Comparison of ENCODE assay signal across 9 cellular contexts in the genomic region with DNA sequence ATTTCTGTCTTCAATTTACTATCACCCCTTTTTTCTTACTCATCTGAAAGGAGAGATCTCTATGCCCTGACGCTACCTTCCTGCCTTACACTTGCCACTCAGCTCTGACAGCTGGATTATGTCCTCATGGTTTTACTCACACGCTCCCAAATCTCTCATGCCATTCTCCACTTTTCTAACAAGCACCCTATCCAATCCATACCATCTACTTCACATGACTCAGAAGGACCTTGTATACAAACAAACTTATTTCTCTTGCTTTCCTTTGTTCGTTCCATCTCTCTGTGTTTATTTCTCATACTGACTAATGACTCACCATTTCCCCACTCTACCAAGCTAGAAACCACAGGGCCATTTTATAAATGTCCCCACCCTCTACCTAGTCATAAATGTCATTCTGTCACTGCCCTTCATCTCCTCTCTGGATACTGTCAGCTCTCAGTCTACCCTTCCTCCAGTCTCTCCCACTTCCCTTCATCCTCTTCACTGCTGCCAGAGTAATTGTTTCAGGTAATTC.
DNase-seq lines count a peak whose midpoint lies in the region; ATAC-seq and TF ChIP-seq lines count a peak whose summit lies in the region.
"Had no signal": no experiment of that assay in that cellular context is flagged by ENCODE, and none has a peak within 500 bp of the region (broad histone marks: within the 10 kb centered on the region; RNA-seq: fewer than 3 reads in every experiment).

No MANE protein-coding gene starts in this region.

- no peaks in the 10 kb centered on the region for H3K27me3 Mint-ChIP-seq in T-helper 2 cell treated with Interferon-gamma antibody and Interleukin-4, amounts not matched to agents 5 μg/mL and 100 μg/mL, for 36 hours (ENCODE audit: low read depth)
- no peaks in the 10 kb centered on the region for H3K27me3 Mint-ChIP-seq in natural killer cell (ENCODE audit: low read depth in 2 of 2)

- peak; percentile 23 for DNase-seq in NOMO-1 treated with DMSO at 0.1 percent for 48 hours (lab: John Stamatoyannopoulos, UW; ENCODE audit: unreplicated experiment)
- no peak for DNase-seq in NOMO-1 treated with dmso at 0.1 percent for 144 hours (lab: John Stamatoyannopoulos, UW; ENCODE audit: unreplicated experiment)
- DNase-seq in T-helper 2 cell treated with Interferon-gamma antibody and Interleukin-4, amounts not matched to agents 5 μg/mL and 100 μg/mL, for 36 hours (ENCODE audit: low spot score), result peak; percentile 48
- DNase-seq in natural killer cell, result no peak
- DNase-seq in activated effector memory CD4-positive, alpha-beta T cell treated with anti-CD3 and anti-CD28 coated beads, Interleukin-2, amount 50 U/mL, for 16 hours, result no peak
- DNase-seq in NCI-H2029 (lab: John Stamatoyannopoulos, UW), result no peak
- DNase-seq in HuH-7 (ENCODE audit: low spot score), result no peak
- DNase-seq: left lung had no signal

- peak; percentile 79 for ATAC-seq in HG02759 (IDR thresholded peaks at IDR 0.05; ENCODE audit: unreplicated experiment)
- ATAC-seq in natural killer cell, result peak; percentile 82 to 88 (median 84)
- ATAC-seq: left lung had no signal

- H3K4me1 Mint-ChIP-seq in T-helper 2 cell treated with Interferon-gamma antibody and Interleukin-4, amounts not matched to agents 5 μg/mL and 100 μg/mL, for 36 hours (ENCODE audit: low read depth), result peaks cover 23% of the 10 kb centered on the region
- H3K4me1 Mint-ChIP-seq in natural killer cell, result peaks cover 44 to 49% of the 10 kb centered on the region in 2 donors

- H3K4me3 Mint-ChIP-seq in T-helper 2 cell treated with Interferon-gamma antibody and Interleukin-4, amounts not matched to agents 5 μg/mL and 100 μg/mL, for 36 hours, result peak overlapping the region; percentile 12
- H3K4me3 Mint-ChIP-seq in natural killer cell, result peak overlapping the region; percentile 54

- intact Hi-C loops in natural killer cell (cut with micrococcal nuclease), result loop anchor here (1.0 to 5.0 kb wide), 2 partner anchors 11 to 59 kb away; no protein-coding TSS in a partner anchor

- peaks cover 10% of the 10 kb centered on the region for H3K9me3 Mint-ChIP-seq in T-helper 2 cell treated with Interferon-gamma antibody and Interleukin-4, amounts not matched to agents 5 μg/mL and 100 μg/mL, for 36 hours
- peaks cover 3% of the 10 kb centered on the region in 2 donors for H3K9me3 Mint-ChIP-seq in natural killer cell

- TF ChIP-seq CTCF in natural killer cell (IDR thresholded peaks at IDR 0.05), result no peak

- H3K36me3 Mint-ChIP-seq in T-helper 2 cell treated with Interferon-gamma antibody and Interleukin-4, amounts not matched to agents 5 μg/mL and 100 μg/mL, for 36 hours (ENCODE audit: low read depth), result peaks cover 70% of the 10 kb centered on the region
- peaks cover 21% of the 10 kb centered on the region for H3K36me3 Mint-ChIP-seq in natural killer cell

- H3K27ac Mint-ChIP-seq in T-helper 2 cell treated with Interferon-gamma antibody and Interleukin-4, amounts not matched to agents 5 μg/mL and 100 μg/mL, for 36 hours, result peak overlapping the region; percentile 78
- peak overlapping the region; percentile 75 to 92 for H3K27ac Mint-ChIP-seq in natural killer cell

Comparison
In these comparisons a context has a peak if more than half of its experiments do, and no peak if none do; other contexts are left out.
1. DNase-seq: peak in NOMO-1 treated with DMSO at 0.1 percent for 48 hours (single experiment) and T-helper 2 cell treated with Interferon-gamma antibody and Interleukin-4, amounts not matched to agents 5 μg/mL and 100 μg/mL, for 36 hours (single experiment); none in NOMO-1 treated with dmso at 0.1 percent for 144 hours (single experiment), natural killer cell (single experiment), activated effector memory CD4-positive, alpha-beta T cell treated with anti-CD3 and anti-CD28 coated beads, Interleukin-2, amount 50 U/mL, for 16 hours (single experiment), NCI-H2029 (single experiment) and HuH-7 (single experiment).